14 cellular contexts compared by ENCODE assay signal in the genomic region with DNA sequence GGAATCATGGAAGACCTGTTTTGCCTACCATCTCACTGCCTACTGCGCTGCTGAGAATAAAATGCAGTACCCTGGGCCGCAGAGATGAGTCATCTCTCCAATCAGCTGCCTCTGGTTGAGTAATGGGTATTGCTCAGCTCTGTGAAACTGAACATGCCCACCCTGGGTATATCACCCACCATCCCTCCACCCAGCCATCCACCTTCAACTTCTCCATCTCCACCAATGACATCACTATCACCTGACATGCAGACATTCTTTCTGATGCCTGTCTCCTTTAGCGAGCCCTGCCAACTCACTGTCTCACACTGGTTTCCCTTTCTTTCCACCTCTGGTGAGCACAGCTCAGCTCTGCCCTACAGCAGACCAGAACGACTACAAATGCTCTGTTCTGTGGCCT. TPM values are rescaled to one million over a fixed set of nuclear protein-coding genes. Genes with fewer than 3 reads are reported as not detected.
DNase-seq lines count a peak whose midpoint lies in the region; ATAC-seq and TF ChIP-seq lines count a peak whose summit lies in the region.
"Had no signal": no experiment of that assay in that cellular context is flagged by ENCODE, and none has a peak within 500 bp of the region (broad histone marks: within the 10 kb centered on the region; RNA-seq: fewer than 3 reads in every experiment).

No MANE protein-coding gene starts in this region.

- peak; percentile 23; the same call in 1 of the 3 replicates for ATAC-seq in RWPE2 (ENCODE audit: low read depth)
- ATAC-seq in T-cell (replicated peaks in 1 of 4): no peak
- ATAC-seq in aorta (ENCODE audit: low FRiP score): no peak

- peaks cover 5% of the 10 kb centered on the region for H3K36me3 Mint-ChIP-seq in T-cell

- POLR2A ChIA-PET in T-cell (lab: Charles Lee): no interaction called here

- peak overlapping the region; percentile 11 for H3K27ac ChIP-seq in RWPE2 (ENCODE audit: poor library complexity, severe bottlenecking)
- H3K27ac ChIP-seq in aorta (ENCODE audit: low read depth in 1 of 2, low read length in 2 of 2): no peak overlapping the region
- H3K27ac ChIP-seq: BLaER1, hepatocyte had no signal

- H3K9me3 ChIP-seq in RWPE2 (ENCODE audit: severe bottlenecking) (no peaks in the 10 kb centered on the region), aorta (ENCODE audit: control insufficient read depth, low read length) (no peaks in the 10 kb centered on the region)
- H3K9me3 ChIP-seq: BLaER1 had no signal

- no peak overlapping the region for H3K27ac Mint-ChIP-seq in T-cell

- CTCF ChIA-PET in T-cell (lab: Charles Lee): no interaction called here

- intact Hi-C loops in aorta (cut with DNase I): no loop called here

- peak overlapping the region in 1 of 3 donors; percentile 32 for H3K4me3 Mint-ChIP-seq in T-cell

- H3K4me1 ChIP-seq in RWPE2 (ENCODE audit: insufficient read depth, poor library complexity, severe bottlenecking): peaks cover 7% of the 10 kb centered on the region
- H3K4me1 ChIP-seq in aorta (ENCODE audit: control insufficient read depth in 1 of 2, insufficient read depth in 2 of 2, low read length in 2 of 2): no peaks in the 10 kb centered on the region
- H3K4me1 ChIP-seq: BLaER1 had no signal

- H3K36me3 ChIP-seq in RWPE2 (ENCODE audit: low read depth) (peaks cover 91% of the 10 kb centered on the region), aorta (ENCODE audit: control insufficient read depth in 1 of 2, insufficient read depth in 2 of 2, low read length in 1 of 2) (no peaks in the 10 kb centered on the region)

- H3K4me3 ChIP-seq in RWPE2 (ENCODE audit: severe bottlenecking) (no peak overlapping the region), fibroblast of pulmonary artery (replicated peaks; ENCODE audit: low read depth, low read length) (no peak overlapping the region), aorta (ENCODE audit: low read length in 2 of 2) (no peak overlapping the region)
- H3K4me3 ChIP-seq: BLaER1, hepatocyte had no signal

- peak; percentile 3 for DNase-seq in stimulated activated CD4-positive, alpha-beta T cell treated with anti-CD3 and anti-CD28 coated beads, Interleukin-15, amount 100 ng/mL, for 24 hours
- no peak for DNase-seq in stimulated activated CD4-positive, alpha-beta T cell treated with anti-CD3 and anti-CD28 coated beads, Interleukin-4, amount 100 ng/mL, for 4 hours
- DNase-seq in RWPE2 (ENCODE audit: low spot score) (no peak), fibroblast of pulmonary artery (ENCODE audit: low read depth) (peak; percentile 10), T-cell (no peak), NCI-H82 treated with DMSO at 0.1 percent for 48 hours (lab: John Stamatoyannopoulos, UW; ENCODE audit: unreplicated experiment) (no peak), putamen (ENCODE audit: low spot score) (no peak), aorta (no peak)
- DNase-seq: cerebellar nuclear complex; NCI-H2227 treated with DMSO at 0.1 percent for 48 hours; stimulated activated naive CD4-positive, alpha-beta T cell treated with Interleukin-2 at 50 U/mL for 16 hours; SW 1271 had no signal

- peaks cover 0 to 4% of the 10 kb centered on the region in 2 donors for H3K27me3 Mint-ChIP-seq in T-cell

- H3K27me3 ChIP-seq in RWPE2 (ENCODE audit: insufficient read depth, poor library complexity, severe bottlenecking) (no peaks in the 10 kb centered on the region), aorta (ENCODE audit: control insufficient read depth in 1 of 2, insufficient read depth in 2 of 2, low read length in 1 of 2) (no peaks in the 10 kb centered on the region)
- H3K27me3 ChIP-seq: BLaER1, hepatocyte had no signal

- 94% methylated on average over 4 of the region's 4 CpGs for WGBS in aorta, 2 donors

- TF ChIP-seq CTCF in RWPE2 (IDR thresholded peaks at IDR 0.05; ENCODE audit: poor library complexity, severe bottlenecking): no peak
- no peak for TF ChIP-seq CTCF in fibroblast of pulmonary artery (IDR thresholded peaks at IDR 0.05; ENCODE audit: low read length, missing control alignments)

- peaks cover 0 to 6% (median 4%) of the 10 kb centered on the region in 3 donors for H3K9me3 Mint-ChIP-seq in T-cell

- H3K4me1 Mint-ChIP-seq in T-cell: peaks cover 0 to 7% (median 7%) of the 10 kb centered on the region in 3 donors

RNA-seq across cellular contexts. Expression of a gene that starts 33.6 kb away (rescaled TPM):
- total RNA-seq in T-cell (under 1 TPM; 0.13 to 0.66 (median 0.58) TPM), aorta (under 1 TPM; 0.30 to 0.36 TPM)
- not detected for polyA plus RNA-seq in aorta

Comparison
In these comparisons a context has a peak if more than half of its experiments do, and no peak if none do; other contexts are left out.
1. DNase-seq: peak in stimulated activated CD4-positive, alpha-beta T cell treated with anti-CD3 and anti-CD28 coated beads, Interleukin-15, amount 100 ng/mL, for 24 hours (single experiment) and fibroblast of pulmonary artery (single experiment); none in stimulated activated CD4-positive, alpha-beta T cell treated with anti-CD3 and anti-CD28 coated beads, Interleukin-4, amount 100 ng/mL, for 4 hours (0 of 2), RWPE2 (single experiment), T-cell (0 of 34), NCI-H82 treated with DMSO at 0.1 percent for 48 hours (single experiment), putamen (single experiment) and aorta (0 of 2).